In the genomic region with DNA sequence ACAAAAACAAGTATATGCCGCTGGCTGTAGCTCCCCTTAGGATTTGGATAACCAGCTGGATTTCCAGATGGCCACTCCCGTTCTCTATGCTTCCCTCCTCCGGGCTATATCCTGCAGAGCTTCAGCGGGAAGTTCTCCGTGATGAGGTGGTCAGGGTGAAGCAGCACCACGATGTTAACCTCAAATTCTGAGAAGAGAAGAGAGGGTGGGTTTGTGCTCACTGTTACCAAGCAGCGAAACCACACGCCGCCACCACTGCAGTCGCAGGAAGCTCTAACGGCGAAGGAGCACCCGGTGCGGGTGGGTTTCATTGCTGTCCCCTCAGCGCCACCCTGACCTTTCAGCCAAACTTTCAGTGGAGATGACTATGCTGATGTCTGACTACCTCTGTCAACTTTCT, we compare ENCODE assay signal across 11 cellular contexts. TPM values are rescaled to one million over a fixed set of nuclear protein-coding genes. Genes with fewer than 3 reads are reported as not detected.
DNase-seq lines count a peak whose midpoint lies in the region; ATAC-seq and TF ChIP-seq lines count a peak whose summit lies in the region.
"Had no signal": no experiment of that assay in that cellular context is flagged by ENCODE, and none has a peak within 500 bp of the region (broad histone marks: within the 10 kb centered on the region; RNA-seq: fewer than 3 reads in every experiment).

No MANE protein-coding gene starts in this region.

- peak overlapping the region; percentile 20 for H3K27ac ChIP-seq in CD8-positive, alpha-beta memory T cell (ENCODE audit: low read depth, low read length)

- CTCF ChIA-PET in CD8-positive, alpha-beta memory T cell (lab: Charles Lee) = no interaction called here

- peaks cover 9% of the 10 kb centered on the region for H3K36me3 ChIP-seq in CD8-positive, alpha-beta memory T cell (ENCODE audit: insufficient read depth, low read length)

- peaks cover 34% of the 10 kb centered on the region for H3K4me1 ChIP-seq in CD8-positive, alpha-beta memory T cell (ENCODE audit: insufficient read depth, low read length)

- ATAC-seq in HG03571 (IDR thresholded peaks at IDR 0.05; ENCODE audit: unreplicated experiment) = no peak
- ATAC-seq: SK-N-SH treated with all-trans-retinoic acid at 6 μM for 48 hours had no signal

- peak overlapping the region; percentile 37 to 88 (median 73) for H3K4me3 Mint-ChIP-seq in CD8-positive, alpha-beta memory T cell
- no peak overlapping the region for H3K4me3 Mint-ChIP-seq in CD14-positive monocyte

- intact Hi-C loops in CD14-positive monocyte (cut with micrococcal nuclease) = loop anchor here in 1 of 2 donors (10.0 kb wide), 1 partner anchor 329 kb away; no protein-coding TSS in a partner anchor

- H3K9me3 ChIP-seq in CD8-positive, alpha-beta memory T cell (ENCODE audit: low read length) = no peaks in the 10 kb centered on the region

- no peaks in the 10 kb centered on the region for H3K27me3 ChIP-seq in CD8-positive, alpha-beta memory T cell (ENCODE audit: insufficient read depth, low read length, poor library complexity, severe bottlenecking)

- DNase-seq in CD8-positive, alpha-beta memory T cell = peak; percentile 18 to 76 (median 50)
- peak; percentile 21 to 29 for DNase-seq in activated CD4-positive, alpha-beta T cell treated with anti-CD3 and anti-CD28 coated beads for 4 hours
- DNase-seq in activated gamma-delta T cell treated with anti-CD3 and anti-CD28 coated beads, Interleukin-2, amount 50 U/mL, for 16 hours (ENCODE audit: low read depth) = peak; percentile 54
- DNase-seq in stimulated activated CD4-positive, alpha-beta T cell treated with anti-CD3 and anti-CD28 coated beads, Interleukin-1b, Interleukin-23, amount 100 ng/mL, for 48 hours = peak; percentile 53
- DNase-seq in NCI-H2107 treated with DMSO at 0.1 percent for 48 hours (lab: John Stamatoyannopoulos, UW; ENCODE audit: unreplicated experiment) = no peak
- no peak for DNase-seq in anterior cingulate cortex (lab: John Stamatoyannopoulos, UW)
- no peak for DNase-seq in CD14-positive monocyte (ENCODE audit: low spot score)
- DNase-seq: amygdala, NCI-H446 treated with DMSO at 0.1 percent for 48 hours had no signal

- TF ChIP-seq CTCF in CD14-positive monocyte (IDR thresholded peaks at IDR 0.05) = no peak

- H3K9me3 Mint-ChIP-seq in CD8-positive, alpha-beta memory T cell = no peaks in the 10 kb centered on the region
- H3K9me3 Mint-ChIP-seq in CD14-positive monocyte = peaks cover 0 to 8% (median 0%) of the 10 kb centered on the region in 7 donors

- no peaks in the 10 kb centered on the region for H3K27me3 Mint-ChIP-seq in CD8-positive, alpha-beta memory T cell
- peaks cover under 1 to 2% (median 2%) of the 10 kb centered on the region in 3 donors for H3K27me3 Mint-ChIP-seq in CD14-positive monocyte (ENCODE audit: low read depth in 3 of 3)

- peaks cover 0 to 69% (median 9%) of the 10 kb centered on the region in 3 donors for H3K36me3 Mint-ChIP-seq in CD8-positive, alpha-beta memory T cell
- H3K36me3 Mint-ChIP-seq in CD14-positive monocyte = peaks cover 64 to 77% of the 10 kb centered on the region in 2 donors

- peak overlapping the region; percentile 92 to 98 (median 96) for H3K27ac Mint-ChIP-seq in CD8-positive, alpha-beta memory T cell
- H3K27ac Mint-ChIP-seq in CD14-positive monocyte = peak overlapping the region in 1 of 7 donors; percentile 47

- POLR2A ChIA-PET in CD8-positive, alpha-beta memory T cell (lab: Charles Lee) = interaction anchor here (0.8 kb wide), 1 partner anchor 338 kb away, joined by 3 read pairs; no protein-coding TSS in a partner anchor

- peaks cover 41 to 59% (median 57%) of the 10 kb centered on the region in 3 donors for H3K4me1 Mint-ChIP-seq in CD8-positive, alpha-beta memory T cell
- H3K4me1 Mint-ChIP-seq in CD14-positive monocyte = peaks cover 13% of the 10 kb centered on the region

- H3K4me3 ChIP-seq in CD8-positive, alpha-beta memory T cell (ENCODE audit: low read length) = peak overlapping the region; percentile 22

RNA-seq across cellular contexts. Expression of a gene that starts 41.7 kb away (rescaled TPM):
- total RNA-seq in CD8-positive, alpha-beta memory T cell = 10 to 100 TPM; 59.1 to 62.7 TPM
- polyA plus RNA-seq in CD8-positive, alpha-beta memory T cell = 82.0 TPM
- polyA plus RNA-seq in CD14-positive monocyte = 10 to 100 TPM; 69.3 to 75.4 TPM

Comparison
In these comparisons a context has a peak if more than half of its experiments do, and no peak if none do; other contexts are left out.
1. DNase-seq: peak in CD8-positive, alpha-beta memory T cell (5 of 5), activated CD4-positive, alpha-beta T cell treated with anti-CD3 and anti-CD28 coated beads for 4 hours (2 of 2), activated gamma-delta T cell treated with anti-CD3 and anti-CD28 coated beads, Interleukin-2, amount 50 U/mL, for 16 hours (single experiment) and stimulated activated CD4-positive, alpha-beta T cell treated with anti-CD3 and anti-CD28 coated beads, Interleukin-1b, Interleukin-23, amount 100 ng/mL, for 48 hours (single experiment); none in NCI-H2107 treated with DMSO at 0.1 percent for 48 hours (single experiment), anterior cingulate cortex (0 of 58) and CD14-positive monocyte (single experiment).
2. H3K4me3 Mint-ChIP-seq: peak in CD8-positive, alpha-beta memory T cell (7 of 7); none in CD14-positive monocyte (0 of 2).